ENCODE assay signal across 1 cellular context in genomic region chr1:103525114-103525606, GRCh38.
TF ChIP-seq lines count a peak whose summit lies in the region.

No MANE protein-coding gene starts in this region.

TF ChIP-seq in SK-N-SH, 30 proteins besides CTCF, POLR2A, EP300 and RAD21:
- TF ChIP-seq PBX3 (IDR thresholded peaks at IDR 0.05): no peak
- no peak for TF ChIP-seq GABPA (IDR thresholded peaks at IDR 0.05; ENCODE audit: low read depth)
- no peak for TF ChIP-seq USF1 (IDR thresholded peaks at IDR 0.05; ENCODE audit: borderline replicate concordance, low read depth)
- TF ChIP-seq ELF1 (IDR thresholded peaks at IDR 0.05): no peak
- no peak for TF ChIP-seq MEF2A (IDR thresholded peaks at IDR 0.05; ENCODE audit: borderline replicate concordance, low read depth)
